Comparison of ENCODE assay signal across 23 cellular contexts in the genomic region with DNA sequence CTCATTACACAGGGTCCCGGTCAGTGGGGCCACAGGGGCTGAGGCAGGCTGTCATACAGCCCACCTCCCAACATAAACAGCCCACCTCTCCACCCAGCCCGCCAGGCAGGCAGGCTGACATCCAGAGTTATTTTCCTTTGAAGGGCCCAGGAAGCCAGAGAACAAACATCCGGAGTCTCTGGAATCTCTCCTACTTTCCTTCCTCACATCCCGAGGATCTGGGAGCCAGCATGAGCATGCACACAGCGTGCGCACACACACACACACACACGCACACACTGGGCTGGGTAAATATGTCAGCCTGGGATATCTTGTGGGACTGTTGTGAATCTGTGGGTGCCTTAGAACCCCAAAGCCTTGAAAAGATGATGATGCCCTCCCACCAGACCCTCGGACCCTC. TPM values are rescaled to one million over a fixed set of nuclear protein-coding genes. Genes with fewer than 3 reads are reported as not detected.
DNase-seq lines count a peak whose midpoint lies in the region; ATAC-seq and TF ChIP-seq lines count a peak whose summit lies in the region.
"Had no signal": no experiment of that assay in that cellular context is flagged by ENCODE, and none has a peak within 500 bp of the region (broad histone marks: within the 10 kb centered on the region; RNA-seq: fewer than 3 reads in every experiment).

No MANE protein-coding gene starts in this region.

- peaks cover 53% of the 10 kb centered on the region for H3K4me1 ChIP-seq in stomach smooth muscle (ENCODE audit: control insufficient read depth, insufficient read depth, low read length)

- DNase-seq in EL (peak; percentile 30), choroid plexus epithelial cell (ENCODE audit: low read depth) (peak; percentile 55), left lobe of liver (ENCODE audit: low spot score) (no peak), dedifferentiated amniotic fluid mesenchymal stem cell (ENCODE audit: extremely low spot score) (no peak)
- no peak for DNase-seq in activated effector memory CD4-positive, alpha-beta T cell treated with Interleukin-2 at 50 U/mL for 16 hours
- DNase-seq: ACHN; activated CD4-positive, alpha-beta memory T cell treated with anti-CD3 and anti-CD28 coated beads, Interleukin-2, amount 10 ng/mL, durations not matched to agents 7 days and 5 days; activated naive CD4-positive, alpha-beta T cell treated with anti-CD3 and anti-CD28 coated beads for 36 hours; DMS79; KBM-7; mucosa of descending colon; MV-4-11; NCI-H187 treated with DMSO at 0.1 percent for 48 hours; NCI-H446 treated with DMSO at 0.1 percent for 48 hours; NK-92 treated with Interleukin-12 subunit alpha and Interleukin-12 subunit beta, amount 100 ng/mL, for 24 hours; stimulated activated naive CD4-positive, alpha-beta T cell had no signal

- H3K36me3 ChIP-seq in stomach smooth muscle (ENCODE audit: control insufficient read depth in 2 of 2, insufficient read depth in 2 of 2, low read length in 2 of 2), result no peaks in the 10 kb centered on the region
- H3K36me3 ChIP-seq: right atrium auricular region had no signal

- H3K27ac ChIP-seq in stomach smooth muscle (ENCODE audit: low read length), result peak overlapping the region; percentile 81
- H3K27ac ChIP-seq: SK-N-MC had no signal

- no peaks in the 10 kb centered on the region for H3K27me3 ChIP-seq in stomach smooth muscle (ENCODE audit: control insufficient read depth in 1 of 2, insufficient read depth in 2 of 2, low read length in 2 of 2)
- H3K27me3 ChIP-seq: right atrium auricular region had no signal

- TF ChIP-seq CTCF in choroid plexus epithelial cell (conservative IDR thresholded peaks at IDR 0.05; ENCODE audit: low read depth, low read length), result no peak

- H3K4me3 ChIP-seq in choroid plexus epithelial cell (ENCODE audit: low read depth, low read length) (no peak overlapping the region), stomach smooth muscle (ENCODE audit: low read length in 2 of 2) (no peak overlapping the region)
- H3K4me3 ChIP-seq: mucosa of descending colon, right atrium auricular region, SK-N-MC had no signal

- H3K9me3 ChIP-seq in stomach smooth muscle (ENCODE audit: control insufficient read depth in 2 of 2, low read length in 2 of 2), result no peaks in the 10 kb centered on the region
- H3K9me3 ChIP-seq: mucosa of descending colon, right atrium auricular region had no signal

- H3K9ac ChIP-seq in stomach smooth muscle (ENCODE audit: low read length in 2 of 2), result no peak overlapping the region

- peak; percentile 25 for ATAC-seq in left lobe of liver
- no peak for ATAC-seq in GM21360 (IDR thresholded peaks at IDR 0.05; ENCODE audit: unreplicated experiment)
- no peak for ATAC-seq in GM18907 (IDR thresholded peaks at IDR 0.05; ENCODE audit: unreplicated experiment)
- ATAC-seq: mucosa of descending colon, WTC11 had no signal

RNA-seq across cellular contexts. Expression of gene PDE2A, which starts 55.4 kb away (rescaled TPM):
- total RNA-seq in left lobe of liver, result 20.3 TPM
- total RNA-seq: chondrocyte had no signal

Comparison
In these comparisons a context has a peak if more than half of its experiments do, and no peak if none do; other contexts are left out.
1. DNase-seq: peak in EL (single experiment) and choroid plexus epithelial cell (single experiment); none in left lobe of liver (single experiment), dedifferentiated amniotic fluid mesenchymal stem cell (single experiment) and activated effector memory CD4-positive, alpha-beta T cell treated with Interleukin-2 at 50 U/mL for 16 hours (single experiment).